ENCODE assay signal across 8 cellular contexts in genomic region chr14:37985826-37986470, GRCh38.
DNase-seq lines count a peak whose midpoint lies in the region; ATAC-seq, FAIRE-seq and TF ChIP-seq lines count a peak whose summit lies in the region.

No MANE protein-coding gene starts in this region.

- H3K9ac ChIP-seq in endothelial cell of umbilical vein (replicated peaks; ENCODE audit: extremely low read depth, insufficient read depth, low read length) = no peak overlapping the region
- H3K9ac ChIP-seq in neural cell (ENCODE audit: low read length) = no peak overlapping the region

- no peaks in the 10 kb centered on the region for H3K9me1 ChIP-seq in endothelial cell of umbilical vein (replicated peaks; ENCODE audit: control insufficient read depth, extremely low read depth, insufficient read depth, low read length)

- TF ChIP-seq POLR2A in endothelial cell of umbilical vein (IDR thresholded peaks at IDR 0.05; ENCODE audit: low read depth, low read length) (no peak), tibial nerve (IDR thresholded peaks at IDR 0.05) (no peak)

- no peak overlapping the region for H3K27ac ChIP-seq in endothelial cell of umbilical vein (ENCODE audit: insufficient read depth, low read depth, low read length)
- no peak overlapping the region for H3K27ac ChIP-seq in neural cell (ENCODE audit: low read length)
- no peak overlapping the region for H3K27ac ChIP-seq in tibial nerve

- CTCF ChIA-PET in endothelial cell of umbilical vein (lab: Charles Lee) = interaction anchor here (0.7 to 1.9 kb wide), 18 partner anchors 9 to 1030 kb away, joined by 3 to 26 read pairs (median 4); partner anchors contain the start of gene SSTR1

- WGBS in tibial nerve, 2 donors = 53 to 57% methylated on average over 2 of the region's 2 CpGs

- dilution Hi-C loops in endothelial cell of umbilical vein (cut with MboI; ENCODE audit: extremely low pct_ligation_motif_present, low sequenced_read_pairs) = no loop called here

- H3K4me3 ChIP-seq in GM12865 (ENCODE audit: low read depth, low read length) (no peak overlapping the region), endothelial cell of umbilical vein (replicated peaks in 1 of 3; ENCODE audit: insufficient read depth in 1 of 3, low read depth in 1 of 3, low read length in 3 of 3) (no peak overlapping the region), neural cell (ENCODE audit: low read length) (no peak overlapping the region), tibial nerve (no peak overlapping the region)

- intact Hi-C loops in endothelial cell of umbilical vein (cut with micrococcal nuclease) = loop anchor here (1.0 to 5.0 kb wide), 5 partner anchors 211 to 1031 kb away; partner anchors contain the start of gene CLEC14A

- peak; percentile 69 for FAIRE-seq in endothelial cell of umbilical vein (lab: Jason Lieb, UNC)

- H3K27me3 ChIP-seq in endothelial cell of umbilical vein (ENCODE audit: control insufficient read depth in 2 of 2, insufficient read depth in 2 of 2, low read length in 2 of 2) (no peaks in the 10 kb centered on the region), neural cell (ENCODE audit: insufficient read depth, low read depth, low read length) (no peaks in the 10 kb centered on the region), tibial nerve (no peaks in the 10 kb centered on the region)

- H3K4me2 ChIP-seq in endothelial cell of umbilical vein (ENCODE audit: insufficient read depth, low read length) = no peak overlapping the region
- H3K4me2 ChIP-seq in neural cell (ENCODE audit: low read length) = no peak overlapping the region

- ATAC-seq in HG02938 (IDR thresholded peaks at IDR 0.05; ENCODE audit: unreplicated experiment) = no peak

- DNase-seq in A172 (ENCODE audit: low spot score) (peak; percentile 30), GM12865 (ENCODE audit: low read depth) (peak; percentile 12), NCI-H1694 treated with DMSO at 0.1 percent for 48 hours (lab: John Stamatoyannopoulos, UW) (peak; percentile 31), endothelial cell of umbilical vein (ENCODE audit: low read depth, low spot score) (peak; percentile 67), tibial nerve (ENCODE audit: low spot score in 2 of 2) (peak in 1 of 2 donors; percentile 36)
- peak; percentile 34 for DNase-seq in activated CD4-positive, alpha-beta T cell treated with anti-CD3 and anti-CD28 coated beads, Interleukin-2, amount 50 U/mL, for 1 hour

- TF ChIP-seq CTCF in GM12865 (IDR thresholded peaks at IDR 0.05; ENCODE audit: insufficient read depth, low read depth, low read length, missing control alignments) (peak; percentile 47), endothelial cell of umbilical vein (IDR thresholded peaks at IDR 0.05; ENCODE audit: extremely low read depth in 1 of 2, insufficient read depth in 1 of 2, low read depth in 1 of 2, low read length in 2 of 2) (peak; percentile 63 to 83), neural cell (IDR thresholded peaks at IDR 0.05; ENCODE audit: poor library complexity, severe bottlenecking) (peak; percentile 69), tibial nerve (IDR thresholded peaks at IDR 0.05) (peak; percentile 51 to 61 (median 58))

- H3K4me1 ChIP-seq in endothelial cell of umbilical vein (ENCODE audit: control insufficient read depth, extremely low read depth, insufficient read depth, low read length) (no peaks in the 10 kb centered on the region), tibial nerve (no peaks in the 10 kb centered on the region)

- H3K36me3 ChIP-seq in endothelial cell of umbilical vein (ENCODE audit: control insufficient read depth in 2 of 2, extremely low read depth in 1 of 2, insufficient read depth in 2 of 2, low read length in 2 of 2) (no peaks in the 10 kb centered on the region), neural cell (ENCODE audit: insufficient read depth, low read length) (no peaks in the 10 kb centered on the region), tibial nerve (no peaks in the 10 kb centered on the region)

- H3K79me2 ChIP-seq in endothelial cell of umbilical vein (ENCODE audit: control insufficient read depth, insufficient read depth, low read length) (no peaks in the 10 kb centered on the region), neural cell (replicated peaks; ENCODE audit: insufficient read depth, low read length) (no peaks in the 10 kb centered on the region)

- POLR2A ChIA-PET in endothelial cell of umbilical vein (lab: Charles Lee) = no interaction called here

- TF ChIP-seq RAD21 in neural cell (conservative IDR thresholded peaks at IDR 0.05) = peak; percentile 68

- TF ChIP-seq EP300 in neural cell (conservative IDR thresholded peaks at IDR 0.05; ENCODE audit: poor library complexity, severe bottlenecking) = no peak
- no peak for TF ChIP-seq EP300 in tibial nerve (IDR thresholded peaks at IDR 0.05)

- BruUV-seq in endothelial cell of umbilical vein (replicated peaks; lab: Mats Ljungman, UMichigan) = no TSS peak

- H3K9me3 ChIP-seq in endothelial cell of umbilical vein (replicated peaks; ENCODE audit: control insufficient read depth, insufficient read depth, low read length) (peaks cover 2% of the 10 kb centered on the region), neural cell (ENCODE audit: low read length) (no peaks in the 10 kb centered on the region), tibial nerve (peaks cover 0 to 10% (median 0%) of the 10 kb centered on the region in 4 donors)

- no peak overlapping the region for H2AFZ ChIP-seq in endothelial cell of umbilical vein (ENCODE audit: low read depth, low read length)
- H2AFZ ChIP-seq in neural cell (ENCODE audit: low read depth, low read length) = no peak overlapping the region

- H3K9me2 ChIP-seq in neural cell (ENCODE audit: insufficient read depth, low read length) = no peaks in the 10 kb centered on the region

- H3F3A ChIP-seq in neural cell (ENCODE audit: insufficient read depth, low read length, poor library complexity, severe bottlenecking) = no peaks in the 10 kb centered on the region

- H4K20me1 ChIP-seq in endothelial cell of umbilical vein (replicated peaks; ENCODE audit: control insufficient read depth, extremely low read depth, insufficient read depth, low read length) (no peaks in the 10 kb centered on the region), neural cell (ENCODE audit: insufficient read depth) (no peaks in the 10 kb centered on the region)

TF ChIP-seq in endothelial cell of umbilical vein, 7 proteins besides CTCF, POLR2A, EP300 and RAD21:
- TF ChIP-seq POLR2AphosphoS5 (IDR thresholded peaks at IDR 0.05; ENCODE audit: insufficient read depth, low read depth, low read length) = no peak
- TF ChIP-seq GATA2 (IDR thresholded peaks at IDR 0.05; ENCODE audit: insufficient read depth, insufficient read length, low read depth, low read length) = no peak
- TF ChIP-seq JUN (IDR thresholded peaks at IDR 0.05; ENCODE audit: borderline replicate concordance, insufficient read depth, insufficient read length, low read depth) = no peak
- no peak for TF ChIP-seq FOS (IDR thresholded peaks at IDR 0.05; ENCODE audit: borderline replicate concordance, insufficient read depth, low read length)
- no peak for TF ChIP-seq MAX (IDR thresholded peaks at IDR 0.05; ENCODE audit: insufficient read depth, insufficient read length)
- no peak for TF ChIP-seq EZH2 (IDR thresholded peaks at IDR 0.05; ENCODE audit: borderline replicate concordance, low read depth, low read length, severe bottlenecking)
- TF ChIP-seq MYC (IDR thresholded peaks at IDR 0.05; ENCODE audit: low read depth, low read length) = no peak
TF ChIP-seq in endothelial cell of umbilical vein: peak in this region for 0.

TF ChIP-seq in neural cell, 6 proteins besides CTCF, POLR2A, EP300 and RAD21:
- TF ChIP-seq SMC3 (conservative IDR thresholded peaks at IDR 0.05; ENCODE audit: poor library complexity) (peak; percentile 76), POLR2AphosphoS5 (IDR thresholded peaks at IDR 0.05) (no peak), MXI1 (conservative IDR thresholded peaks at IDR 0.05; ENCODE audit: poor library complexity, severe bottlenecking) (no peak), EZH2 (IDR thresholded peaks at IDR 0.05; ENCODE audit: borderline replicate concordance, insufficient read depth, low read length, poor library complexity, severe bottlenecking) (no peak)
